8 cellular contexts compared by ENCODE assay signal in the genomic region with DNA sequence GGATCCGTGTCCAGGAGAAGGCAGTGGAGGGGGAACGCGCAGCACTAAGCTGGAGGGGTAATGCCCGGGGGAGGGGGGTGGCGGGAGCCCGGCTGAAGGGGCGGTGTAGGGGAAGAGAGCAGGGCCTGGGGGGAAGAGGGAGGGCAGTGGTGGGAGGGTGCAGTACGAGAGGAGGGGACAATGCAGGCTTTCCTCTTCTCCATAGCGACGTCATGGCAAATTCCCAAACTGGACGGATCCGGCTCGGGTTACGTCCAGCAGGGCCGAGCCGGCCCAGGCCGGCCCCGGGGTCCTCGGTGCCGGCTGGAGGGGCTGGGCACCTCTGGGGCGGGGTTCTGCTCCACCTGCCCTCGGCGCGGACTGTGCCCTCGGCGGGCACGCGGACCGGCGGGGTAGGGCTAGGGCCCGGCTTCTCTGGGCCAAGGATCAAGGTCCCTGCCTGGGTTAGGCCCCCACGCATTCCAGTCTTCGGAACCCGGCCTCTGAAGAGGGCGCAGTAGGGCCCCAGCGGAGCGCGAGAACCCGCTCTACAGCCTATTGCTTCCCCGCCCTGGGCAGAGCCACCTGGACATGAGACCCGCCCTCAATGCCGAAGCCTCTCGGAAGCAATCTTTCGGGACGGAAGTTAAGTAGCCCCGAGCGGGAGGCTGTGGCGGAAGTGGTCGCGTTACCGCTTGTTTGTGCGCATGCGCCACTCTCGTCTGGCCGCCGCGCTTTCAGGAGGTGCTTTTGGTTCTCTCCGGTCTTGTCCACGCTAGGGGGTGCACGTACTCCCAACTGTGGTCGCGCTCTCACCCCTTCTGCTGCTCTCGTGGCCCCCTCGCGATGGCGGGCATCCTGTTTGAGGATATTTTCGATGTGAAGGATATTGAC. TPM values are rescaled to one million over a fixed set of nuclear protein-coding genes. Genes with fewer than 3 reads are reported as not detected.
DNase-seq lines count a peak whose midpoint lies in the region; ATAC-seq, FAIRE-seq and TF ChIP-seq lines count a peak whose summit lies in the region.

No MANE protein-coding gene starts in this region.

- peak; percentile 51 to 73 for TF ChIP-seq CTCF in fibroblast of lung (conservative IDR thresholded peaks at IDR 0.05 in 1 of 2, IDR thresholded peaks at IDR 0.05 in 1 of 2; ENCODE audit: low read depth in 1 of 2, low read length in 2 of 2)

- H3K4me2 ChIP-seq in Karpas-422 (ENCODE audit: low read depth, low read length, poor library complexity, severe bottlenecking) (peak overlapping the region; percentile 74), fibroblast of lung (ENCODE audit: extremely low read depth, insufficient read depth, low read length) (peak overlapping the region; percentile 71)

- peaks cover 25% of the 10 kb centered on the region for H3K4me1 ChIP-seq in Karpas-422 (ENCODE audit: low read length)
- peaks cover 7% of the 10 kb centered on the region for H3K4me1 ChIP-seq in fibroblast of lung (ENCODE audit: control insufficient read depth, extremely low read depth, insufficient read depth, low read length)

- H4K20me1 ChIP-seq in Karpas-422 (ENCODE audit: insufficient read depth, low read depth, low read length): no peaks in the 10 kb centered on the region
- H4K20me1 ChIP-seq in fibroblast of lung (ENCODE audit: control insufficient read depth, extremely low read depth, insufficient read depth, low read length): no peaks in the 10 kb centered on the region

- ATAC-seq in GM21825 (IDR thresholded peaks at IDR 0.05; ENCODE audit: unreplicated experiment): peak; percentile 79
- peak; percentile 80 to 84 for ATAC-seq in naive thymus-derived CD8-positive, alpha-beta T cell

- peak overlapping the region; percentile 91 to 99 (median 98) for H3K4me3 Mint-ChIP-seq in naive thymus-derived CD8-positive, alpha-beta T cell

- peak overlapping the region; percentile 91 to 98 (median 96) for H3K27ac Mint-ChIP-seq in naive thymus-derived CD8-positive, alpha-beta T cell

- DNase-seq in Daoy (ENCODE audit: low read depth) (peak; percentile 99), Karpas-422 (peak; percentile 100), RCC 7860 (ENCODE audit: low spot score) (peak; percentile 96), fibroblast of lung (ENCODE audit: low read depth in 2 of 2) (peak; percentile 95 to 98)
- DNase-seq in activated T-helper 1 cell treated with anti-CD3 and anti-CD28 coated beads, Interleukin-2, amount 50 U/mL, for 16 hours (ENCODE audit: low read depth in 1 of 2, low spot score in 1 of 2): peak; percentile 87 to 91
- DNase-seq in naive thymus-derived CD8-positive, alpha-beta T cell: peak; percentile 79 to 96 (median 93)
- DNase-seq in stimulated activated naive CD4-positive, alpha-beta T cell (lab: John Stamatoyannopoulos, UW): peak; percentile 82 to 92 (median 86)

- no peaks in the 10 kb centered on the region for H3K27me3 ChIP-seq in Karpas-422 (ENCODE audit: low read length)
- H3K27me3 ChIP-seq in fibroblast of lung (ENCODE audit: control insufficient read depth, insufficient read depth, low read length): no peaks in the 10 kb centered on the region

- H2AFZ ChIP-seq in Karpas-422 (ENCODE audit: low read length): no peak overlapping the region; the same call in 1 of the 2 replicates
- peak overlapping the region; percentile 90 for H2AFZ ChIP-seq in fibroblast of lung (ENCODE audit: low read length)

- H3K4me3 ChIP-seq in Karpas-422 (ENCODE audit: low read length) (peak overlapping the region; percentile 74), fibroblast of lung (replicated peaks in 1 of 4; ENCODE audit: control extremely low read depth in 1 of 4, insufficient read depth in 1 of 4, low read depth in 3 of 4, low read length in 4 of 4) (peak overlapping the region; percentile 84 to 93 (median 86))

- H3K9me3 ChIP-seq in Karpas-422 (ENCODE audit: low read length): no peaks in the 10 kb centered on the region
- no peaks in the 10 kb centered on the region for H3K9me3 ChIP-seq in fibroblast of lung (ENCODE audit: control insufficient read depth, insufficient read depth, low read depth, low read length)

- H3K79me2 ChIP-seq in Karpas-422 (ENCODE audit: low read length): peaks cover 30% of the 10 kb centered on the region
- peaks cover 16% of the 10 kb centered on the region for H3K79me2 ChIP-seq in fibroblast of lung (ENCODE audit: control insufficient read depth, insufficient read depth, low read length)

- peaks cover 0 to 3% (median 0%) of the 10 kb centered on the region in 5 donors for H3K27me3 Mint-ChIP-seq in naive thymus-derived CD8-positive, alpha-beta T cell

- H3K27ac ChIP-seq in Karpas-422 (ENCODE audit: low read length) (peak overlapping the region; percentile 78), fibroblast of lung (ENCODE audit: insufficient read depth, low read length) (peak overlapping the region; percentile 97)

- H3K9ac ChIP-seq in Karpas-422 (ENCODE audit: low read length): peak overlapping the region; percentile 96
- peak overlapping the region; percentile 96 for H3K9ac ChIP-seq in fibroblast of lung (ENCODE audit: insufficient read depth, low read length)

- H3K36me3 ChIP-seq in Karpas-422 (ENCODE audit: insufficient read depth, low read length): peaks cover 21% of the 10 kb centered on the region
- peaks cover 6% of the 10 kb centered on the region for H3K36me3 ChIP-seq in fibroblast of lung (ENCODE audit: control insufficient read depth, insufficient read depth, low read length)

- peaks cover 21 to 41% (median 36%) of the 10 kb centered on the region in 4 donors for H3K4me1 Mint-ChIP-seq in naive thymus-derived CD8-positive, alpha-beta T cell

- POLR2A ChIA-PET in naive thymus-derived CD8-positive, alpha-beta T cell (lab: Charles Lee): interaction anchor here (0.5 to 3.2 kb wide), 14 partner anchors 9 to 1575 kb away, joined by 3 to 15 read pairs (median 3); a partner anchor contains a TSS

- no peaks in the 10 kb centered on the region for H3K9me3 Mint-ChIP-seq in naive thymus-derived CD8-positive, alpha-beta T cell

- peaks cover 0 to 28% (median 0%) of the 10 kb centered on the region in 3 donors for H3K36me3 Mint-ChIP-seq in naive thymus-derived CD8-positive, alpha-beta T cell

- H3K9me2 ChIP-seq in Karpas-422 (replicated peaks; ENCODE audit: insufficient read depth, low read length): no peaks in the 10 kb centered on the region

- peak; percentile 82 for FAIRE-seq in RCC 7860 (lab: Jason Lieb, UNC)

RNA-seq across cellular contexts. Expression of a gene that starts 1.4 kb away (rescaled TPM):
- total RNA-seq in Daoy (2014; rRNA removed; shearing (Covaris generic)): 265 and 371 TPM in 2 replicates
- 165 and 169 TPM in 2 replicates for total RNA-seq in Karpas-422 (2014; rRNA removed; shearing (Covaris generic); ENCODE audit: low replicate concordance)
- total RNA-seq in fibroblast of lung: 59.6 and 62.4 TPM in 2 replicates
- 100 and 124 TPM in 2 replicates for polyA plus RNA-seq in fibroblast of lung
- 50.4 and 60.6 TPM in 2 replicates for polyA plus RNA-seq in fibroblast of lung (2012)
- 41.5 and 47.6 TPM in 2 replicates for polyA minus RNA-seq in fibroblast of lung (ENCODE audit: low replicate concordance)
- total RNA-seq in naive thymus-derived CD8-positive, alpha-beta T cell: 10 to 100 TPM; 58.2 to 60.9 TPM
- polyA plus RNA-seq in naive thymus-derived CD8-positive, alpha-beta T cell: 10 to 100 TPM; 58.0 to 81.6 (median 68.0) TPM

RNA-seq across cellular contexts. Expression of a gene that starts 1.5 kb away (rescaled TPM):
- 3.5 and 4.7 TPM in 2 replicates for total RNA-seq in Daoy (2014; rRNA removed; shearing (Covaris generic))
- total RNA-seq in Karpas-422 (2014; rRNA removed; shearing (Covaris generic); ENCODE audit: low replicate concordance): 4.4 and 8.8 TPM in 2 replicates
- total RNA-seq in fibroblast of lung: 1.8 and 3.1 TPM in 2 replicates
- 0.93 and 1.7 TPM in 2 replicates for polyA plus RNA-seq in fibroblast of lung
- polyA plus RNA-seq in fibroblast of lung (2012): 0.92 and 1.9 TPM in 2 replicates
- 1.3 and 5.4 TPM in 2 replicates for polyA minus RNA-seq in fibroblast of lung (ENCODE audit: low replicate concordance)
- total RNA-seq in naive thymus-derived CD8-positive, alpha-beta T cell: 1 to 10 TPM; 5.2 to 6.3 TPM
- polyA plus RNA-seq in naive thymus-derived CD8-positive, alpha-beta T cell: 1 to 10 TPM in 1 of 3 donors, under 1 TPM in 2; 0.12 to 1.1 (median 0.28) TPM

RNA-seq across cellular contexts. Expression of a gene that starts 15.1 kb away (rescaled TPM):
- total RNA-seq in Daoy (2014; rRNA removed; shearing (Covaris generic)): not detected in 2 replicates
- 6.6 and 12.5 TPM in 2 replicates for total RNA-seq in Karpas-422 (2014; rRNA removed; shearing (Covaris generic); ENCODE audit: low replicate concordance)
- total RNA-seq in fibroblast of lung: 0.50 and 0.51 TPM in 2 replicates
- 0.16 and 0.27 TPM in 2 replicates for polyA plus RNA-seq in fibroblast of lung
- polyA plus RNA-seq in fibroblast of lung (2012): 0.16 and 0.45 TPM in 2 replicates
- 0.59 TPM in 1 of 2 replicates, not detected in the other for polyA minus RNA-seq in fibroblast of lung (ENCODE audit: low replicate concordance)
- total RNA-seq in naive thymus-derived CD8-positive, alpha-beta T cell: not detected
- polyA plus RNA-seq in naive thymus-derived CD8-positive, alpha-beta T cell: not detected

RNA-seq across cellular contexts. Expression of a gene that starts 16.9 kb away (rescaled TPM):
- 0.11 and 1.6 TPM in 2 replicates for total RNA-seq in Daoy (2014; rRNA removed; shearing (Covaris generic))
- total RNA-seq in Karpas-422 (2014; rRNA removed; shearing (Covaris generic); ENCODE audit: low replicate concordance): 17.7 and 52.9 TPM in 2 replicates
- total RNA-seq in fibroblast of lung: 1.3 and 4.8 TPM in 2 replicates
- polyA plus RNA-seq in fibroblast of lung: 0.46 and 1.3 TPM in 2 replicates
- polyA plus RNA-seq in fibroblast of lung (2012): 1.6 and 2.4 TPM in 2 replicates
- polyA minus RNA-seq in fibroblast of lung (ENCODE audit: low replicate concordance): 0.07 and 1.9 TPM in 2 replicates
- not detected for total RNA-seq in naive thymus-derived CD8-positive, alpha-beta T cell
- polyA plus RNA-seq in naive thymus-derived CD8-positive, alpha-beta T cell: not detected

RNA-seq across cellular contexts. Expression of a gene that starts 25.5 kb away (rescaled TPM):
- 23.7 and 28.0 TPM in 2 replicates for total RNA-seq in Daoy (2014; rRNA removed; shearing (Covaris generic))
- 23.0 and 26.1 TPM in 2 replicates for total RNA-seq in Karpas-422 (2014; rRNA removed; shearing (Covaris generic); ENCODE audit: low replicate concordance)
- 18.5 and 22.3 TPM in 2 replicates for total RNA-seq in fibroblast of lung
- 9.3 and 13.4 TPM in 2 replicates for polyA plus RNA-seq in fibroblast of lung
- 8.2 and 15.1 TPM in 2 replicates for polyA plus RNA-seq in fibroblast of lung (2012)
- 12.5 and 18.4 TPM in 2 replicates for polyA minus RNA-seq in fibroblast of lung (ENCODE audit: low replicate concordance)
- 1 to 10 TPM; 7.7 to 9.0 TPM for total RNA-seq in naive thymus-derived CD8-positive, alpha-beta T cell
- polyA plus RNA-seq in naive thymus-derived CD8-positive, alpha-beta T cell: 1 to 10 TPM in 2 of 3 donors, under 1 TPM in 1; 0.98 to 1.8 (median 1.0) TPM

Comparison
In these comparisons a context has a peak if more than half of its experiments do, and no peak if none do; other contexts are left out.
1. Peak in every context shown above with its lines: DNase-seq, ATAC-seq, H3K4me3 ChIP-seq and H3K27ac ChIP-seq.